In genomic region chr2:129877289-129877741, GRCh38 we compare ENCODE assay signal across 8 cellular contexts.
DNase-seq lines count a peak whose midpoint lies in the region; ATAC-seq and TF ChIP-seq lines count a peak whose summit lies in the region.

No MANE protein-coding gene starts in this region.

- TF ChIP-seq CTCF in AG09319 (IDR thresholded peaks at IDR 0.05; ENCODE audit: low read depth, low read length), result no peak

- DNase-seq in AG09319 (ENCODE audit: extremely low read depth, low read depth) (peak; percentile 62), NCI-H82 (lab: John Stamatoyannopoulos, UW) (peak; percentile 97), epidermal melanocyte (ENCODE audit: insufficient read length, low spot score) (peak; percentile 85), midbrain (lab: John Stamatoyannopoulos, UW) (peak; percentile 95)
- peak; percentile 84 for DNase-seq in activated CD8-positive, alpha-beta memory T cell treated with anti-CD3 and anti-CD28 coated beads, Interleukin-2, amount 50 U/mL, for 4 hours
- DNase-seq in stimulated activated CD8-positive, alpha-beta memory T cell treated with anti-CD3 and anti-CD28 coated beads, Interleukin-15, amount 100 ng/mL, for 24 hours (ENCODE audit: low read depth), result peak; percentile 59

- peak; percentile 82 for ATAC-seq in HG03354 (IDR thresholded peaks at IDR 0.05; ENCODE audit: poor library complexity, severe bottlenecking, unreplicated experiment)

- TF ChIP-seq POLR2A in GM19099 (IDR thresholded peaks at IDR 0.05; ENCODE audit: extremely low read depth, insufficient read length, low read depth), result peak; percentile 40

Comparison
In these comparisons a context has a peak if more than half of its experiments do, and no peak if none do; other contexts are left out.
1. Peak in every context shown above with its lines: DNase-seq and ATAC-seq.